Comparison of ENCODE assay signal across 32 cellular contexts in the genomic region with DNA sequence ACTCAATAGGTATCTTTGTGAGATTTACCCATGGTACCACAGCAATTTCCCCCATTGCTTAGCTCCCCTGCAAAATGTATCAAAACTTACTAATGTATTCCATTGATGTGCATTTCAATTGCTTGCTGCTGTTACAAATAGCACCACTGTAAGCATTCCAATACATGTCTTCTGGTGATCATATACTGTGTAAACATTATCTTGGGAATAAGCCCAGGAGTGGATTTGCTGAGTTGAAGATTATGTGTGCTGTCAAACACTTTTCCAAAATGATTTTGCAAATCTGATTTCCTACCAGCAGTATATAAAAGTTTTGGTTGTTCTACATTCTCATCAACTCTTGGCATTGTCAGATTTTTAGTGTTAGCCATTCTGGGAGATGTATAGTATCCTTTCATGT.
DNase-seq lines count a peak whose midpoint lies in the region; ATAC-seq, FAIRE-seq and TF ChIP-seq lines count a peak whose summit lies in the region.
"Had no signal": no experiment of that assay in that cellular context is flagged by ENCODE, and none has a peak within 500 bp of the region (broad histone marks: within the 10 kb centered on the region; RNA-seq: fewer than 3 reads in every experiment).

No MANE protein-coding gene starts in this region.

- ATAC-seq in PC-3 = peak; percentile 87
- no peak for ATAC-seq in foreskin keratinocyte
- ATAC-seq in HG02623 (IDR thresholded peaks at IDR 0.05; ENCODE audit: unreplicated experiment) = no peak
- ATAC-seq: A549; CD8-positive, alpha-beta T cell had no signal

- DNase-seq in D721Med (ENCODE audit: insufficient read length, low spot score) = no peak
- peak; percentile 84 for DNase-seq in PC-3
- DNase-seq in bronchial epithelial cell (ENCODE audit: low read depth) = peak; percentile 4
- no peak for DNase-seq in foreskin keratinocyte
- DNase-seq in CD1c-positive myeloid dendritic cell (ENCODE audit: extremely low spot score) = no peak
- DNase-seq: 8988T; ACHN; AML-193; BE2C; C1 segment of cervical spinal cord; Caco-2; Calu3; CD4-positive, alpha-beta memory T cell; CD4-positive, alpha-beta T cell; CD4-positive, CD25-positive, alpha-beta regulatory T cell; CD8-positive, alpha-beta memory T cell; CD8-positive, alpha-beta T cell; COR-L47; DMS 273 treated with DMSO at 0.1 percent for 48 hours; DMS153; DMS53; DMS79; DMS79 treated with DMSO at 0.1 percent for 48 hours; DND-41; EL had no signal

- CTCF ChIA-PET in PC-3 (lab: Charles Lee) = no interaction called here

- no peak overlapping the region for H3K4me2 ChIP-seq in PC-3 (ENCODE audit: low read length)
- H3K4me2 ChIP-seq: A549; BLaER1; BLaER1 treated with 17β-estradiol and CSF1 and Interleukin-3, amounts not matched to agents 10 nM and 100 nM had no signal

- no TSS peak for BruUV-seq in PC-3 (replicated peaks; lab: Mats Ljungman, UMichigan)

- H3K27me3 ChIP-seq in PC-3 (ENCODE audit: low read length) (no peaks in the 10 kb centered on the region), bronchial epithelial cell (ENCODE audit: control insufficient read depth, insufficient read depth, low read length) (no peaks in the 10 kb centered on the region), foreskin keratinocyte (peaks cover 2% of the 10 kb centered on the region)
- H3K27me3 ChIP-seq: BE2C; BLaER1; BLaER1 treated with 17β-estradiol and CSF1 and Interleukin-3, amounts not matched to agents 10 nM and 100 nM had no signal

- no peaks in the 10 kb centered on the region for H4K20me1 ChIP-seq in PC-3 (ENCODE audit: low read length)
- H4K20me1 ChIP-seq: BLaER1; BLaER1 treated with 17β-estradiol and CSF1 and Interleukin-3, amounts not matched to agents 10 nM and 100 nM had no signal

- H3K4me1 ChIP-seq in PC-3 (ENCODE audit: insufficient read depth, low read length) (peaks cover 20% of the 10 kb centered on the region), foreskin keratinocyte (peaks cover 7% of the 10 kb centered on the region)
- H3K4me1 ChIP-seq: A549; BLaER1; BLaER1 treated with 17β-estradiol and CSF1 and Interleukin-3, amounts not matched to agents 10 nM and 100 nM; Caco-2 had no signal

- H3K36me3 ChIP-seq in PC-3 (ENCODE audit: low read depth, low read length) (no peaks in the 10 kb centered on the region), bronchial epithelial cell (ENCODE audit: control insufficient read depth, insufficient read depth, low read length) (no peaks in the 10 kb centered on the region)
- H3K36me3 ChIP-seq: BE2C; BLaER1; BLaER1 treated with 17β-estradiol and CSF1 and Interleukin-3, amounts not matched to agents 10 nM and 100 nM had no signal

- H3K4me3 ChIP-seq in PC-3 (ENCODE audit: low read length) (no peak overlapping the region), bronchial epithelial cell (ENCODE audit: low read depth, low read length) (no peak overlapping the region)
- H3K4me3 ChIP-seq: A549; BLaER1; BLaER1 treated with 17β-estradiol and CSF1 and Interleukin-3, amounts not matched to agents 10 nM and 100 nM had no signal

- no peaks in the 10 kb centered on the region for H3F3A ChIP-seq in PC-3 (ENCODE audit: low read length, unreplicated experiment)

- H3K9ac ChIP-seq in PC-3 (ENCODE audit: low read length) = no peak overlapping the region
- H3K9ac ChIP-seq: BLaER1; BLaER1 treated with 17β-estradiol and CSF1 and Interleukin-3, amounts not matched to agents 10 nM and 100 nM had no signal

- intact Hi-C loops in PC-3 (cut with micrococcal nuclease) = no loop called here

- no peaks in the 10 kb centered on the region for H3K9me2 ChIP-seq in PC-3 (replicated peaks; ENCODE audit: low read length)

- no peaks in the 10 kb centered on the region for H3K79me2 ChIP-seq in PC-3 (ENCODE audit: low read length)

- no peak for TF ChIP-seq CTCF in D721Med (IDR thresholded peaks at IDR 0.05; ENCODE audit: insufficient read depth, missing control alignments)
- TF ChIP-seq CTCF in PC-3 (conservative IDR thresholded peaks at IDR 0.05; ENCODE audit: low read depth, low read length) = no peak
- no peak for TF ChIP-seq CTCF in bronchial epithelial cell (IDR thresholded peaks at IDR 0.05; ENCODE audit: insufficient read depth, low read length, severe bottlenecking)
- no peak for TF ChIP-seq CTCF in foreskin keratinocyte (conservative IDR thresholded peaks at IDR 0.05)

- FAIRE-seq in D721Med (lab: Jason Lieb, UNC) (peak; percentile 72), bronchial epithelial cell (lab: Jason Lieb, UNC) (no peak)
- FAIRE-seq: A204.1, A549 had no signal

- H3K9me3 ChIP-seq in PC-3 (ENCODE audit: low read length) = no peaks in the 10 kb centered on the region
- H3K9me3 ChIP-seq: A549; BE2C; BLaER1; BLaER1 treated with 17β-estradiol and CSF1 and Interleukin-3, amounts not matched to agents 10 nM and 100 nM; Caco-2 had no signal

- POLR2A ChIA-PET in PC-3 (lab: Charles Lee; ENCODE audit: unreplicated experiment) = no interaction called here

- H3K27ac ChIP-seq in PC-3 (ENCODE audit: low read length) (no peak overlapping the region), foreskin keratinocyte (no peak overlapping the region)
- H3K27ac ChIP-seq: 22Rv1; A549; BLaER1; BLaER1 treated with 17β-estradiol and CSF1 and Interleukin-3, amounts not matched to agents 10 nM and 100 nM; C4-2B had no signal

- no peak overlapping the region for H2AFZ ChIP-seq in PC-3 (ENCODE audit: low read length)

Comparison
In these comparisons a context has a peak if more than half of its experiments do, and no peak if none do; other contexts are left out.
1. DNase-seq: peak in PC-3 (single experiment) and bronchial epithelial cell (single experiment); none in D721Med (single experiment), foreskin keratinocyte (0 of 2) and CD1c-positive myeloid dendritic cell (single experiment).